In genomic region chr1:236685917-236686814, GRCh38 we compare ENCODE assay signal across 8 cellular contexts. TPM values are rescaled to one million over a fixed set of nuclear protein-coding genes. Genes with fewer than 3 reads are reported as not detected.
DNase-seq lines count a peak whose midpoint lies in the region; ATAC-seq and TF ChIP-seq lines count a peak whose summit lies in the region.

Gene ACTN2, plus strand, starts transcription at chr1:236686499. Its CDS starts 175 bp downstream, at chr1:236686674.

- H3K27ac ChIP-seq in osteoblast (ENCODE audit: low read depth, low read length): no peak within 1 kb of the TSS
- H3K27ac ChIP-seq in tibial nerve: peak within 1 kb of the TSS in 1 of 4 donors; percentile 52

- H3K4me1 ChIP-seq in osteoblast (ENCODE audit: insufficient read depth, low read length): no peaks in the 10 kb centered on the region
- peaks cover 0 to 19% (median 9%) of the 10 kb centered on the region in 4 donors for H3K4me1 ChIP-seq in tibial nerve

- DNase-seq in NOMO-1 treated with DMSO at 0.1 percent for 48 hours (lab: John Stamatoyannopoulos, UW; ENCODE audit: unreplicated experiment) (peak; percentile 55), globus pallidus (ENCODE audit: low spot score) (peak; percentile 26), osteoblast (ENCODE audit: insufficient read length, low spot score, missing footprints) (peak; percentile 81), tibial nerve (ENCODE audit: low spot score in 2 of 2) (no peak), NCI-H2196 (lab: John Stamatoyannopoulos, UW; ENCODE audit: unreplicated experiment) (no peak)
- peak; percentile 32 for DNase-seq in activated effector memory CD4-positive, alpha-beta T cell treated with Interleukin-2 at 50 U/mL for 16 hours

- H3K27me3 ChIP-seq in osteoblast (ENCODE audit: insufficient read depth, low read length): peaks cover 17% of the 10 kb centered on the region
- H3K27me3 ChIP-seq in tibial nerve: peaks cover 0 to 13% of the 10 kb centered on the region in 2 donors

- H2AFZ ChIP-seq in osteoblast (ENCODE audit: low read length): no peak within 1 kb of the TSS

- H3K4me2 ChIP-seq in osteoblast (ENCODE audit: insufficient read depth, low read length): peak within 1 kb of the TSS; percentile 51

- H3K79me2 ChIP-seq in osteoblast (ENCODE audit: insufficient read depth, low read length): no peaks in the 10 kb centered on the region

- TF ChIP-seq EP300 in tibial nerve (IDR thresholded peaks at IDR 0.05): no peak

- H3K9me3 ChIP-seq in osteoblast (ENCODE audit: low read depth, low read length): no peaks in the 10 kb centered on the region
- H3K9me3 ChIP-seq in tibial nerve: peaks cover 0 to 10% (median 0%) of the 10 kb centered on the region in 4 donors

- ATAC-seq in GM18502 (IDR thresholded peaks at IDR 0.05; ENCODE audit: poor library complexity, unreplicated experiment): peak; percentile 92
- peak; percentile 78 for ATAC-seq in HG02870 (IDR thresholded peaks at IDR 0.05; ENCODE audit: unreplicated experiment)

- WGBS in tibial nerve, 2 donors: 9 to 15% methylated on average over 24 to 44 of the region's 93 CpGs

- TF ChIP-seq CTCF in osteoblast (IDR thresholded peaks at IDR 0.05; ENCODE audit: extremely low read depth, low read depth, low read length): no peak
- no peak for TF ChIP-seq CTCF in tibial nerve (IDR thresholded peaks at IDR 0.05)

- peak within 1 kb of the TSS; percentile 43 for H3K4me3 ChIP-seq in osteoblast (ENCODE audit: insufficient read depth, low read length)
- H3K4me3 ChIP-seq in tibial nerve: peak within 1 kb of the TSS; percentile 21 to 63 (median 32)

- no peaks in the 10 kb centered on the region for H3K36me3 ChIP-seq in osteoblast (ENCODE audit: insufficient read depth, low read length)
- no peaks in the 10 kb centered on the region for H3K36me3 ChIP-seq in tibial nerve

- no peaks in the 10 kb centered on the region for H4K20me1 ChIP-seq in osteoblast (ENCODE audit: insufficient read depth, low read length)

- TF ChIP-seq POLR2A in tibial nerve (IDR thresholded peaks at IDR 0.05): no peak

RNA-seq across cellular contexts. Expression of gene ACTN2, which starts in this region (rescaled TPM):
- total RNA-seq in osteoblast: not detected in 2 replicates
- 1 to 10 TPM in 1 of 4 donors, under 1 TPM in 3; 0.21 to 1.1 (median 0.65) TPM for total RNA-seq in tibial nerve

Comparison
In these comparisons a context has a peak if more than half of its experiments do, and no peak if none do; other contexts are left out.
1. Peak in DNase-seq, H3K4me3 ChIP-seq and H3K4me2 ChIP-seq in osteoblast; RNA of the gene not detected or under 1 TPM.
2. DNase-seq: peak in NOMO-1 treated with DMSO at 0.1 percent for 48 hours (single experiment), activated effector memory CD4-positive, alpha-beta T cell treated with Interleukin-2 at 50 U/mL for 16 hours (single experiment) and globus pallidus (single experiment); none in tibial nerve (0 of 2) and NCI-H2196 (single experiment).